Comparison of ENCODE assay signal across 17 cellular contexts in the genomic region with DNA sequence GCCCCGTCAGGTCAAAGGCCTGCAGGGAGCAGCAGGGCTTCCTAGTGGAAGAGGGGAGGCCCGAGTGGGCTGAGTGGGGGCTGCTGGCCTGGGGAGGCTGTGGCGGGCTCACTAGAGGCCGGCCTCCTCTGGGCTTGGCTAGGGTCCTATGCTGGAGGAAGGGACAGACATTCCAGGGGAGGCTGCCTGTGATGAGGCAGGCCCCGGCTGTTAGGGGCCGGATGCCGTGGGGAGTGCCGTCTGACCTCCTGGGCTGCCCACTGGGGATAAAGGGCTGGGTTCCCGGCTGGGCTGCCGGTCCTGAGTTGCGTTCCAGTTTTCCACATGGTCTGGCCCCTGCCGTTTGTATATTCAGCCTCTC. TPM values are rescaled to one million over a fixed set of nuclear protein-coding genes. Genes with fewer than 3 reads are reported as not detected.
DNase-seq lines count a peak whose midpoint lies in the region; ATAC-seq and TF ChIP-seq lines count a peak whose summit lies in the region.
"Had no signal": no experiment of that assay in that cellular context is flagged by ENCODE, and none has a peak within 500 bp of the region (broad histone marks: within the 10 kb centered on the region; RNA-seq: fewer than 3 reads in every experiment).

No MANE protein-coding gene starts in this region.

- intact Hi-C loops in left cardiac atrium (cut with DNase I) (no loop called here), upper lobe of right lung (cut with DNase I) (no loop called here)

- no peaks in the 10 kb centered on the region for H3K4me1 Mint-ChIP-seq in activated T-cell treated with anti-CD3 and anti-CD28 coated beads, Interleukin-2, amount 50 U/mL, for 24 hours (ENCODE audit: low read depth)
- H3K4me1 Mint-ChIP-seq in neural progenitor cell, result peaks cover 12% of the 10 kb centered on the region

- no peak overlapping the region for H3K4me2 ChIP-seq in neural progenitor cell
- H3K4me2 ChIP-seq: KMS-11 had no signal

- no peaks in the 10 kb centered on the region for H3K36me3 Mint-ChIP-seq in activated T-cell treated with anti-CD3 and anti-CD28 coated beads, Interleukin-2, amount 50 U/mL, for 24 hours (ENCODE audit: low read depth)
- H3K36me3 Mint-ChIP-seq in neural progenitor cell, result no peaks in the 10 kb centered on the region
- H3K36me3 Mint-ChIP-seq: CD8-positive, alpha-beta memory T cell had no signal

- H3F3A ChIP-seq in neural progenitor cell (ENCODE audit: low read depth), result peaks cover 14% of the 10 kb centered on the region

- TF ChIP-seq CTCF in neural progenitor cell (IDR thresholded peaks at IDR 0.05) (no peak), upper lobe of right lung (IDR thresholded peaks at IDR 0.05) (no peak)

- H3K27me3 ChIP-seq in neural progenitor cell, result peaks cover 9% of the 10 kb centered on the region
- peaks cover 9% of the 10 kb centered on the region for H3K27me3 ChIP-seq in upper lobe of right lung
- H3K27me3 ChIP-seq in SJCRH30, result peaks cover 42% of the 10 kb centered on the region

- no peaks in the 10 kb centered on the region for H3K9me3 ChIP-seq in neural progenitor cell (ENCODE audit: low read depth)
- H3K9me3 ChIP-seq in upper lobe of right lung, result no peaks in the 10 kb centered on the region
- no peaks in the 10 kb centered on the region for H3K9me3 ChIP-seq in SJCRH30 (replicated peaks)
- H3K9me3 ChIP-seq: BLaER1 had no signal

- ATAC-seq in left cardiac atrium (peak; percentile 66 to 83), upper lobe of right lung (no peak), GM21737 (IDR thresholded peaks at IDR 0.05; ENCODE audit: unreplicated experiment) (no peak)

- H3K4me3 ChIP-seq in neural progenitor cell (no peak overlapping the region), upper lobe of right lung (no peak overlapping the region), SJCRH30 (no peak overlapping the region)
- H3K4me3 ChIP-seq: BLaER1, GM23248 had no signal

- H3K4me3 Mint-ChIP-seq in activated T-cell treated with anti-CD3 and anti-CD28 coated beads, Interleukin-2, amount 50 U/mL, for 24 hours, result no peak overlapping the region
- H3K4me3 Mint-ChIP-seq in neural progenitor cell, result no peak overlapping the region
- H3K4me3 Mint-ChIP-seq: CD8-positive, alpha-beta memory T cell had no signal

- peaks cover 7% of the 10 kb centered on the region for H3K4me1 ChIP-seq in neural progenitor cell
- peaks cover 5% of the 10 kb centered on the region for H3K4me1 ChIP-seq in upper lobe of right lung
- H3K4me1 ChIP-seq in SJCRH30, result no peaks in the 10 kb centered on the region

- no peak overlapping the region for H3K9ac ChIP-seq in neural progenitor cell
- H3K9ac ChIP-seq: BLaER1, GM23248, KMS-11 had no signal

- H3K9me3 Mint-ChIP-seq in activated T-cell treated with anti-CD3 and anti-CD28 coated beads, Interleukin-2, amount 50 U/mL, for 24 hours, result no peaks in the 10 kb centered on the region
- H3K9me3 Mint-ChIP-seq in neural progenitor cell, result peaks cover 4% of the 10 kb centered on the region
- H3K9me3 Mint-ChIP-seq: CD8-positive, alpha-beta memory T cell had no signal

- H2AFZ ChIP-seq in neural progenitor cell (replicated peaks), result no peak overlapping the region
- H2AFZ ChIP-seq: GM23248 had no signal

- no peak overlapping the region for H3K27ac Mint-ChIP-seq in activated T-cell treated with anti-CD3 and anti-CD28 coated beads, Interleukin-2, amount 50 U/mL, for 24 hours
- H3K27ac Mint-ChIP-seq in neural progenitor cell, result peak overlapping the region; percentile 74

- H3K36me3 ChIP-seq in neural progenitor cell (no peaks in the 10 kb centered on the region), upper lobe of right lung (no peaks in the 10 kb centered on the region), SJCRH30 (no peaks in the 10 kb centered on the region)
- H3K36me3 ChIP-seq: BLaER1 had no signal

- H3K27ac ChIP-seq in neural progenitor cell (no peak overlapping the region), upper lobe of right lung (no peak overlapping the region), SJCRH30 (no peak overlapping the region)
- H3K27ac ChIP-seq: 22Rv1, GM23248, KMS-11 had no signal

- no peaks in the 10 kb centered on the region for H3K79me2 ChIP-seq in neural progenitor cell (ENCODE audit: low read depth)

- H3K27me3 Mint-ChIP-seq in activated T-cell treated with anti-CD3 and anti-CD28 coated beads, Interleukin-2, amount 50 U/mL, for 24 hours, result peaks cover 4% of the 10 kb centered on the region
- H3K27me3 Mint-ChIP-seq in neural progenitor cell (ENCODE audit: insufficient read depth, low read depth), result peaks cover 7% of the 10 kb centered on the region

- H4K20me1 ChIP-seq in neural progenitor cell (ENCODE audit: low read depth), result no peaks in the 10 kb centered on the region

- peak; percentile 11 for DNase-seq in activated T-cell treated with anti-CD3 and anti-CD28 coated beads, Interleukin-2, amount 50 U/mL, for 24 hours
- no peak for DNase-seq in activated T-cell treated with anti-CD3 and anti-CD28 coated beads, Interleukin-2, amount 50 U/mL, for 1 hour
- DNase-seq in left cardiac atrium (peak; percentile 22), neural progenitor cell (ENCODE audit: low spot score) (no peak), upper lobe of right lung (peak; percentile 61), OCI-M2 (lab: John Stamatoyannopoulos, UW; ENCODE audit: unreplicated experiment) (no peak), SJCRH30 (no peak)
- DNase-seq: CD8-positive, alpha-beta memory T cell; GF-D8; GM23248; NCI-H1105; NCI-H1694 treated with DMSO at 0.1 percent for 48 hours had no signal

RNA-seq across cellular contexts. Expression of gene PRXL2B, which starts 21.1 kb away (rescaled TPM):
- total RNA-seq in left cardiac atrium (10 to 100 TPM; 10.8 to 14.1 TPM), neural progenitor cell (ENCODE audit: low replicate concordance) (10.0 and 29.6 TPM in 2 replicates), upper lobe of right lung (25.9 TPM)
- total RNA-seq in SJCRH30 (2014; rRNA removed; shearing (Covaris generic)), result 21.3 and 22.5 TPM in 2 replicates

RNA-seq across cellular contexts. Expression of gene MMEL1, which starts 25.2 kb away (rescaled TPM):
- under 1 TPM; 0.47 to 0.68 TPM for total RNA-seq in left cardiac atrium
- total RNA-seq in neural progenitor cell (ENCODE audit: low replicate concordance), result 0.19 and 0.31 TPM in 2 replicates
- 3.2 TPM for total RNA-seq in upper lobe of right lung
- total RNA-seq in SJCRH30 (2014; rRNA removed; shearing (Covaris generic)), result not detected in 2 replicates
- total RNA-seq: GM23248, MCF 10A had no signal

RNA-seq across cellular contexts. Expression of gene TNFRSF14, which starts 51.5 kb away (rescaled TPM):
- 10 to 100 TPM; 21.6 to 22.6 TPM for total RNA-seq in left cardiac atrium
- total RNA-seq in neural progenitor cell (ENCODE audit: low replicate concordance), result 0.65 TPM in 1 of 2 replicates, not detected in the other
- total RNA-seq in upper lobe of right lung, result 133 TPM
- 0.51 TPM in 1 of 2 replicates, not detected in the other for total RNA-seq in SJCRH30 (2014; rRNA removed; shearing (Covaris generic))

Comparison
In these comparisons a context has a peak if more than half of its experiments do, and no peak if none do; other contexts are left out.
1. DNase-seq: peak in activated T-cell treated with anti-CD3 and anti-CD28 coated beads, Interleukin-2, amount 50 U/mL, for 24 hours (single experiment), left cardiac atrium (single experiment) and upper lobe of right lung (single experiment); none in activated T-cell treated with anti-CD3 and anti-CD28 coated beads, Interleukin-2, amount 50 U/mL, for 1 hour (single experiment), neural progenitor cell (single experiment), OCI-M2 (single experiment) and SJCRH30 (0 of 2).
2. ATAC-seq: peak in left cardiac atrium (2 of 2); none in upper lobe of right lung (single experiment) and GM21737 (single experiment).
3. RNA of gene TNFRSF14, which starts 51.5 kb away (total RNA-seq): 133 TPM in upper lobe of right lung (single experiment) and 21.6 to 22.6 TPM in left cardiac atrium; 0.65 TPM in neural progenitor cell and 0.51 TPM in SJCRH30; every median in the first group is over 10 times any median in the second.